12 cellular contexts compared by ENCODE assay signal in the genomic region with DNA sequence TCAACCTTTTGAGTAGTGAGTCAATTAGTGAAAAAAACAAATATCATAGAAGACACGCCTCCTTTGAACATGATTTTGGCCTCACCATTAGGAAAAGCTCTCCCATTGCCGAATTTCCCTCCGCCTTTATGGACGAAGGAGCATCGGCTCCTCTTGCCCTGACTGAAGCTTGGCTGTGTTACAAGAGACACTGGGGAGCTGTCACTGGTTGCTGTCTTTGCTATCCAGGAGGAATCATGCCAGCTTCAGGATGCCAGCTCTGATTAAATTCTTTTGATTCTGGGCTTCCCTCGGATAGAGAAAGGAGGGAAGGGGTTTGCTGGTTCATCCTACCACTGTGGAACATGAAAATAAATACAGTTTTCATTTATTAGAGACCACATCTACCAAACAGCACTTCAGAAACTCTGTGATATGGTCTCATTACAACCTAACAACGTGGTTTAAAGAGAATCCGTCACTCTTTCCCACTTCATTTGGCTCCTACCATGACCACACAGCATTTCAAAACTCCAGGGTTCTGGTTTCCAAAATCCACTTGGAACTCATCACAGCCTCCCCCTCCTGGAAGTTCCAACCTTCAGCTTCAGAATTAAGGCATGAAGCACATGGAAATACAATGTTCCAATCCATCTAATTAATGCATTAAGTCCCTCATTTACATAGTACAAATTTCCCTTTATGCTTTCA.
"Had no signal": no experiment of that assay in that cellular context is flagged by ENCODE, and none has a peak within 500 bp of the region (broad histone marks: within the 10 kb centered on the region; RNA-seq: fewer than 3 reads in every experiment).

No MANE protein-coding gene starts in this region.

- H3K27me3 ChIP-seq: brain microvascular endothelial cell, esophagus muscularis mucosa, thyroid gland had no signal

- ATAC-seq: activated CD4-positive, CD25-positive, alpha-beta regulatory T cell treated with anti-CD3 and anti-CD28 coated beads, Interleukin-2, amount 50 U/mL, for 24 hours had no signal

- H3K27ac ChIP-seq: brain microvascular endothelial cell, esophagus muscularis mucosa, left ventricle myocardium inferior, parathyroid adenoma, thyroid gland had no signal

- H3K9me3 ChIP-seq: esophagus muscularis mucosa, left ventricle myocardium inferior, thyroid gland had no signal

- H3K4me1 ChIP-seq: esophagus muscularis mucosa, left ventricle myocardium inferior, parathyroid adenoma, thyroid gland had no signal

- H3K4me3 ChIP-seq: esophagus muscularis mucosa, left ventricle myocardium inferior, thyroid gland had no signal

- DNase-seq: activated effector memory CD4-positive, alpha-beta T cell treated with Interleukin-2 at 50 U/mL for 16 hours; activated T-cell treated with anti-CD3 and anti-CD28 coated beads, Interleukin-2, amount 50 U/mL, for 1 hour; brain microvascular endothelial cell; foreskin melanocyte; kidney; left ventricle myocardium inferior; mesenchymal stem cell; small intestine; thyroid gland had no signal

- H3K36me3 ChIP-seq: brain microvascular endothelial cell, esophagus muscularis mucosa, left ventricle myocardium inferior, thyroid gland had no signal
